In genomic region chr1:15737324-15738319, GRCh38 we compare ENCODE assay signal across 24 cellular contexts. TPM values are rescaled to one million over a fixed set of nuclear protein-coding genes. Genes with fewer than 3 reads are reported as not detected.
DNase-seq lines count a peak whose midpoint lies in the region; ATAC-seq and TF ChIP-seq lines count a peak whose summit lies in the region.
"Had no signal": no experiment of that assay in that cellular context is flagged by ENCODE, and none has a peak within 500 bp of the region (broad histone marks: within the 10 kb centered on the region; RNA-seq: fewer than 3 reads in every experiment).

No MANE protein-coding gene starts in this region.

- H3K36me3 Mint-ChIP-seq in HFFc6 (ENCODE audit: low read depth) (no peaks in the 10 kb centered on the region), WTC11 (no peaks in the 10 kb centered on the region), mesothelial cell of epicardium (no peaks in the 10 kb centered on the region)
- H3K36me3 Mint-ChIP-seq in stimulated activated effector memory CD8-positive, alpha-beta T cell treated with anti-CD3 and anti-CD28 coated beads, Interleukin-12 subunit alpha, Interleukin-12 subunit beta, amount 100 ng/mL, for 72 hours = peaks cover 7% of the 10 kb centered on the region
- H3K36me3 Mint-ChIP-seq: activated naive CD4-positive, alpha-beta T cell treated with anti-CD3 and anti-CD28 coated beads, Interleukin-2, amount 50 U/mL, for 24 hours had no signal

- no peaks in the 10 kb centered on the region for H3K27me3 ChIP-seq in smooth muscle cell (ENCODE audit: low read depth)
- H3K27me3 ChIP-seq: esophagus muscularis mucosa had no signal

- no peak overlapping the region for H3K4me2 ChIP-seq in smooth muscle cell

- ATAC-seq in WTC11 = no peak
- no peak for ATAC-seq in stimulated activated effector memory CD8-positive, alpha-beta T cell treated with anti-CD3 and anti-CD28 coated beads, Interleukin-12 subunit alpha, Interleukin-12 subunit beta, amount 100 ng/mL, for 72 hours
- ATAC-seq in HG03565 (IDR thresholded peaks at IDR 0.05; ENCODE audit: unreplicated experiment) = no peak

- H3K4me1 ChIP-seq in smooth muscle cell (ENCODE audit: low read depth) = peaks cover 8% of the 10 kb centered on the region

- H3K4me1 Mint-ChIP-seq in HFFc6 (ENCODE audit: low read depth) (peaks cover 7% of the 10 kb centered on the region), WTC11 (peaks cover 8% of the 10 kb centered on the region), mesothelial cell of epicardium (peaks cover 5% of the 10 kb centered on the region)
- peaks cover 7% of the 10 kb centered on the region for H3K4me1 Mint-ChIP-seq in stimulated activated effector memory CD8-positive, alpha-beta T cell treated with anti-CD3 and anti-CD28 coated beads, Interleukin-12 subunit alpha, Interleukin-12 subunit beta, amount 100 ng/mL, for 72 hours

- peaks cover 1% of the 10 kb centered on the region for H3K27me3 Mint-ChIP-seq in HFFc6 (ENCODE audit: insufficient read depth)
- no peaks in the 10 kb centered on the region for H3K27me3 Mint-ChIP-seq in WTC11 (ENCODE audit: low read depth)
- H3K27me3 Mint-ChIP-seq in mesothelial cell of epicardium (ENCODE audit: low read depth) = no peaks in the 10 kb centered on the region
- H3K27me3 Mint-ChIP-seq: activated naive CD4-positive, alpha-beta T cell treated with anti-CD3 and anti-CD28 coated beads, Interleukin-2, amount 50 U/mL, for 24 hours; brain had no signal

- H3K9ac ChIP-seq in smooth muscle cell (ENCODE audit: low read depth) = no peak overlapping the region

- no peaks in the 10 kb centered on the region for H3K9me3 ChIP-seq in smooth muscle cell (replicated peaks; ENCODE audit: low read depth)
- H3K9me3 ChIP-seq: esophagus muscularis mucosa, HAP-1 had no signal

- no peaks in the 10 kb centered on the region for H3K79me2 ChIP-seq in smooth muscle cell (ENCODE audit: low read depth)

- H3K9me3 Mint-ChIP-seq in HFFc6 (no peaks in the 10 kb centered on the region), WTC11 (no peaks in the 10 kb centered on the region), mesothelial cell of epicardium (no peaks in the 10 kb centered on the region)
- H3K9me3 Mint-ChIP-seq in stimulated activated effector memory CD8-positive, alpha-beta T cell treated with anti-CD3 and anti-CD28 coated beads, Interleukin-12 subunit alpha, Interleukin-12 subunit beta, amount 100 ng/mL, for 72 hours = no peaks in the 10 kb centered on the region
- H3K9me3 Mint-ChIP-seq: activated naive CD4-positive, alpha-beta T cell treated with anti-CD3 and anti-CD28 coated beads, Interleukin-2, amount 50 U/mL, for 24 hours; brain had no signal

- TF ChIP-seq CTCF in HFFc6 (IDR thresholded peaks at IDR 0.05) (no peak), WTC11 (IDR thresholded peaks at IDR 0.05) (no peak), mesothelial cell of epicardium (IDR thresholded peaks at IDR 0.05; ENCODE audit: unreplicated experiment) (no peak), coronary artery (IDR thresholded peaks at IDR 0.05) (no peak), smooth muscle cell (IDR thresholded peaks at IDR 0.05; ENCODE audit: borderline replicate concordance, insufficient read depth, poor library complexity, severe bottlenecking) (no peak)

- CTCF ChIA-PET in WTC11 (lab: Charles Lee) = interaction anchor here (0.9 to 1.1 kb wide), 2 partner anchors 10 to 57 kb away, joined by 3 read pairs; no protein-coding TSS in a partner anchor

- H2AFZ ChIP-seq in smooth muscle cell (ENCODE audit: low read depth) = no peak overlapping the region

- H3K27ac Mint-ChIP-seq in HFFc6 (peak overlapping the region; percentile 51; the same call in 1 of the 2 replicates), WTC11 (no peak overlapping the region; the same call in 1 of the 2 replicates), mesothelial cell of epicardium (peak overlapping the region; percentile 25)
- peak overlapping the region; percentile 32 for H3K27ac Mint-ChIP-seq in stimulated activated effector memory CD8-positive, alpha-beta T cell treated with anti-CD3 and anti-CD28 coated beads, Interleukin-12 subunit alpha, Interleukin-12 subunit beta, amount 100 ng/mL, for 72 hours
- H3K27ac Mint-ChIP-seq: activated naive CD4-positive, alpha-beta T cell treated with anti-CD3 and anti-CD28 coated beads, Interleukin-2, amount 50 U/mL, for 24 hours had no signal

- no peaks in the 10 kb centered on the region for H3K36me3 ChIP-seq in smooth muscle cell (ENCODE audit: low read depth)

- no peak overlapping the region for H3K4me3 Mint-ChIP-seq in HFFc6
- no peak overlapping the region for H3K4me3 Mint-ChIP-seq in WTC11
- no peak overlapping the region for H3K4me3 Mint-ChIP-seq in mesothelial cell of epicardium
- no peak overlapping the region for H3K4me3 Mint-ChIP-seq in stimulated activated effector memory CD8-positive, alpha-beta T cell treated with anti-CD3 and anti-CD28 coated beads, Interleukin-12 subunit alpha, Interleukin-12 subunit beta, amount 100 ng/mL, for 72 hours
- H3K4me3 Mint-ChIP-seq: activated naive CD4-positive, alpha-beta T cell treated with anti-CD3 and anti-CD28 coated beads, Interleukin-2, amount 50 U/mL, for 24 hours; brain had no signal

- POLR2A ChIA-PET in WTC11 (lab: Charles Lee) = interaction anchor here (0.6 kb wide), 1 partner anchor 143 kb away, joined by 4 read pairs; no protein-coding TSS in a partner anchor

- no peaks in the 10 kb centered on the region for H4K20me1 ChIP-seq in smooth muscle cell (ENCODE audit: low read depth)

- no peak overlapping the region for H3K4me3 ChIP-seq in coronary artery
- no peak overlapping the region for H3K4me3 ChIP-seq in smooth muscle cell
- H3K4me3 ChIP-seq: esophagus muscularis mucosa, HAP-1, SK-N-MC had no signal

- DNase-seq in HFFc6 = no peak
- DNase-seq in WTC11 (ENCODE audit: low spot score) = no peak
- DNase-seq in mesothelial cell of epicardium (ENCODE audit: low spot score in 2 of 2, unreplicated experiment in 2 of 2) = no peak
- DNase-seq in stimulated activated effector memory CD8-positive, alpha-beta T cell treated with anti-CD3 and anti-CD28 coated beads, Interleukin-12 subunit alpha, Interleukin-12 subunit beta, amount 100 ng/mL, for 72 hours (ENCODE audit: low spot score in 2 of 2) = no peak
- DNase-seq in coronary artery (ENCODE audit: low spot score) = no peak
- no peak for DNase-seq in smooth muscle cell (lab: John Stamatoyannopoulos, UW; ENCODE audit: unreplicated experiment)
- DNase-seq: activated CD4-positive, alpha-beta T cell treated with anti-CD3 and anti-CD28 coated beads for 48 hours; activated T-cell treated with anti-CD3 and anti-CD28 coated beads, Interleukin-2, amount 50 U/mL, for 1 hour; dermis blood vessel endothelial cell; DMS 273 treated with DMSO at 0.1 percent for 48 hours; GF-D8; hippocampal formation; NCI-H146; stimulated activated CD4-positive, alpha-beta T cell treated with anti-CD3 and anti-CD28 coated beads, Interleukin-15, amount 100 ng/mL, for 24 hours had no signal

- 91% methylated on average over 20 of the region's 20 CpGs for WGBS in smooth muscle cell (ENCODE audit: low lambda C conversion rate)

- H3F3A ChIP-seq in smooth muscle cell (ENCODE audit: low read depth) = no peaks in the 10 kb centered on the region

- H3K27ac ChIP-seq in coronary artery = peak overlapping the region in 1 of 2 donors; percentile 68
- H3K27ac ChIP-seq in smooth muscle cell (ENCODE audit: low read depth) = no peak overlapping the region
- H3K27ac ChIP-seq: SK-N-MC had no signal

TF ChIP-seq in WTC11, 78 proteins besides CTCF, POLR2A, EP300 and RAD21:
- TF ChIP-seq ZNF121 (CRISPR knock-in tag; IDR thresholded peaks at IDR 0.05) (0 out of 2 replicates have a peak, but pooled peaks have one; percentile 16), GABPB1 (CRISPR knock-in tag; IDR thresholded peaks at IDR 0.05) (no peak)

RNA-seq across cellular contexts. Expression of gene SLC25A34, which starts 1.6 kb away (rescaled TPM):
- under 1 TPM; 0.26 to 0.68 (median 0.43) TPM for total RNA-seq in HFFc6 (2021; fragmentation: NEBNext Ultra II Directional; extraction: Animal tissue kit (Norgen Biotek cat#: 25700))
- total RNA-seq in WTC11 (2021) (0.82 to 2.0 TPM (median 1.1 TPM) in 3 replicates), mesothelial cell of epicardium (6.1 to 7.0 TPM (median 6.6 TPM) in 3 replicates), smooth muscle cell (0.22 and 0.76 TPM in 2 replicates)
- 1.6 and 2.1 TPM in 2 replicates for polyA plus RNA-seq in smooth muscle cell

RNA-seq across cellular contexts. Expression of gene TMEM82, which starts 4.7 kb away (rescaled TPM):
- total RNA-seq in HFFc6 (2021; fragmentation: NEBNext Ultra II Directional; extraction: Animal tissue kit (Norgen Biotek cat#: 25700)) = not detected
- total RNA-seq in WTC11 (2021) (0.48 to 1.4 TPM (median 0.94 TPM) in 3 replicates), mesothelial cell of epicardium (not detected in 3 replicates), smooth muscle cell (not detected in 2 replicates)
- not detected in 2 replicates for polyA plus RNA-seq in smooth muscle cell
- total RNA-seq: dermis blood vessel endothelial cell, esophagus muscularis mucosa, M059J, mononuclear cell, pulmonary artery endothelial cell, subcutaneous adipose tissue had no signal

RNA-seq across cellular contexts. Expression of gene FBLIM1, which starts 21.0 kb away (rescaled TPM):
- 100 to 1,000 TPM in 4 of 6 experiments, 10 to 100 TPM in 2; 98.4 to 127 (median 110) TPM for total RNA-seq in HFFc6 (2021; fragmentation: NEBNext Ultra II Directional; extraction: Animal tissue kit (Norgen Biotek cat#: 25700))
- total RNA-seq in WTC11 (2021) (70.9 to 78.3 TPM (median 76.6 TPM) in 3 replicates), mesothelial cell of epicardium (101 to 103 TPM (median 101 TPM) in 3 replicates), smooth muscle cell (31.1 and 36.7 TPM in 2 replicates)
- 50.8 and 72.9 TPM in 2 replicates for polyA plus RNA-seq in smooth muscle cell
- total RNA-seq: mononuclear cell had no signal

RNA-seq across cellular contexts. Expression of gene PLEKHM2, which starts 53.5 kb away (rescaled TPM):
- 10 to 100 TPM; 61.5 to 70.5 (median 66.0) TPM for total RNA-seq in HFFc6 (2021; fragmentation: NEBNext Ultra II Directional; extraction: Animal tissue kit (Norgen Biotek cat#: 25700))
- 47.5 to 51.8 TPM (median 49.7 TPM) in 3 replicates for total RNA-seq in WTC11 (2021)
- total RNA-seq in mesothelial cell of epicardium = 59.9 to 63.0 TPM (median 60.6 TPM) in 3 replicates
- 29.5 and 39.6 TPM in 2 replicates for total RNA-seq in smooth muscle cell
- 26.5 and 32.0 TPM in 2 replicates for polyA plus RNA-seq in smooth muscle cell
